Comparison of ENCODE assay signal across 19 cellular contexts in genomic region chr6:157335829-157336228, GRCh38. TPM values are rescaled to one million over a fixed set of nuclear protein-coding genes. Genes with fewer than 3 reads are reported as not detected.
DNase-seq lines count a peak whose midpoint lies in the region; ATAC-seq and TF ChIP-seq lines count a peak whose summit lies in the region.
"Had no signal": no experiment of that assay in that cellular context is flagged by ENCODE, and none has a peak within 500 bp of the region (broad histone marks: within the 10 kb centered on the region; RNA-seq: fewer than 3 reads in every experiment).

No MANE protein-coding gene starts in this region.

- DNase-seq in HT1080 (ENCODE audit: low read depth) = peak; percentile 53
- peak; percentile 57 for DNase-seq in NCI-H524 treated with DMSO at 0.1 percent for 48 hours (lab: John Stamatoyannopoulos, UW)
- no peak for DNase-seq in WTC11 (ENCODE audit: low spot score)
- DNase-seq in progenitor cell of endocrine pancreas (ENCODE audit: low spot score, unreplicated experiment) = no peak
- no peak for DNase-seq in CD1c-positive myeloid dendritic cell (ENCODE audit: extremely low spot score)
- no peak for DNase-seq in NCI-H1105 (lab: John Stamatoyannopoulos, UW)
- DNase-seq in uterus = no peak
- DNase-seq: activated CD4-positive, alpha-beta memory T cell treated with anti-CD3 and anti-CD28 coated beads for 36 hours; activated naive CD4-positive, alpha-beta T cell treated with Interleukin-2 at 50 U/mL for 16 hours; Calu3; effector memory CD4-positive, alpha-beta T cell; glutamatergic neuron; naive thymus-derived CD8-positive, alpha-beta T cell; NCI-H2081 treated with DMSO at 0.1 percent for 48 hours; NCI-H774 had no signal

- no peaks in the 10 kb centered on the region for H3K4me1 ChIP-seq in uterus
- H3K4me1 ChIP-seq: ascending aorta, parathyroid adenoma had no signal

- POLR2A ChIA-PET in WTC11 (lab: Charles Lee) = no interaction called here

- CTCF ChIA-PET in WTC11 (lab: Charles Lee) = interaction anchor here (0.7 to 4.3 kb wide), 6 partner anchors 11 to 334 kb away, joined by 3 to 45 read pairs (median 5); partner anchors contain the start of gene TMEM242

- no peaks in the 10 kb centered on the region for H3K9me3 ChIP-seq in uterus
- H3K9me3 ChIP-seq: ascending aorta had no signal

- H3K27me3 Mint-ChIP-seq in WTC11 (ENCODE audit: low read depth) (peaks cover 2% of the 10 kb centered on the region; the same call in 1 of the 2 replicates), progenitor cell of endocrine pancreas (peaks cover 32% of the 10 kb centered on the region)

- no peak for TF ChIP-seq POLR2A in uterus (IDR thresholded peaks at IDR 0.05)

- no peak overlapping the region for H3K27ac ChIP-seq in uterus
- H3K27ac ChIP-seq: ascending aorta, parathyroid adenoma had no signal

- ATAC-seq in WTC11 = peak; percentile 65
- ATAC-seq: naive thymus-derived CD8-positive, alpha-beta T cell had no signal

- intact Hi-C loops in uterus (cut with DNase I; ENCODE audit: low total_unique reads) = no loop called here

- no peak overlapping the region for H3K4me3 Mint-ChIP-seq in WTC11
- H3K4me3 Mint-ChIP-seq in progenitor cell of endocrine pancreas (ENCODE audit: low read depth) = no peak overlapping the region
- H3K4me3 Mint-ChIP-seq: activated CD4-positive, alpha-beta memory T cell treated with anti-CD3 and anti-CD28 coated beads for 36 hours; B cell; naive thymus-derived CD8-positive, alpha-beta T cell had no signal

- no peak for TF ChIP-seq CTCF in WTC11 (IDR thresholded peaks at IDR 0.05)
- TF ChIP-seq CTCF in progenitor cell of endocrine pancreas (IDR thresholded peaks at IDR 0.05; ENCODE audit: unreplicated experiment) = no peak
- TF ChIP-seq CTCF in uterus (IDR thresholded peaks at IDR 0.05) = no peak

- H3K9me3 Mint-ChIP-seq in WTC11 = no peaks in the 10 kb centered on the region
- H3K9me3 Mint-ChIP-seq in progenitor cell of endocrine pancreas (ENCODE audit: low read depth) = no peaks in the 10 kb centered on the region
- H3K9me3 Mint-ChIP-seq: activated CD4-positive, alpha-beta memory T cell treated with anti-CD3 and anti-CD28 coated beads for 36 hours; naive thymus-derived CD8-positive, alpha-beta T cell had no signal

- no peaks in the 10 kb centered on the region for H3K36me3 Mint-ChIP-seq in WTC11
- no peaks in the 10 kb centered on the region for H3K36me3 Mint-ChIP-seq in progenitor cell of endocrine pancreas (ENCODE audit: insufficient read depth)
- H3K36me3 Mint-ChIP-seq: activated CD4-positive, alpha-beta memory T cell treated with anti-CD3 and anti-CD28 coated beads for 36 hours; naive thymus-derived CD8-positive, alpha-beta T cell had no signal

- no peaks in the 10 kb centered on the region for H3K36me3 ChIP-seq in uterus
- H3K36me3 ChIP-seq: ascending aorta had no signal

- no peak overlapping the region for H3K4me3 ChIP-seq in uterus
- H3K4me3 ChIP-seq: ascending aorta, smooth muscle cell had no signal

- no peaks in the 10 kb centered on the region for H3K27me3 ChIP-seq in uterus
- H3K27me3 ChIP-seq: ascending aorta had no signal

- H3K4me1 Mint-ChIP-seq in WTC11 (no peaks in the 10 kb centered on the region), progenitor cell of endocrine pancreas (ENCODE audit: low read depth) (no peaks in the 10 kb centered on the region)
- H3K4me1 Mint-ChIP-seq: naive thymus-derived CD8-positive, alpha-beta T cell had no signal

- H3K27ac Mint-ChIP-seq in WTC11 (no peak overlapping the region), progenitor cell of endocrine pancreas (peak overlapping the region; percentile 54)
- H3K27ac Mint-ChIP-seq: activated CD4-positive, alpha-beta memory T cell treated with anti-CD3 and anti-CD28 coated beads for 36 hours; B cell; naive thymus-derived CD8-positive, alpha-beta T cell had no signal

TF ChIP-seq in WTC11, 78 proteins besides CTCF, POLR2A, EP300 and RAD21 (continues in another document):
- no peak for TF ChIP-seq HMGA2 (CRISPR knock-in tag; IDR thresholded peaks at IDR 0.05)
- TF ChIP-seq USF1 (CRISPR knock-in tag; IDR thresholded peaks at IDR 0.05) = no peak
- no peak for TF ChIP-seq ZNF425 (CRISPR knock-in tag; conservative IDR thresholded peaks at IDR 0.05)
- no peak for TF ChIP-seq SMAD3 (CRISPR knock-in tag; IDR thresholded peaks at IDR 0.05; ENCODE audit: borderline replicate concordance)
- no peak for TF ChIP-seq ZNF512 (CRISPR knock-in tag; IDR thresholded peaks at IDR 0.05; ENCODE audit: borderline replicate concordance)
- TF ChIP-seq IRF2 (CRISPR knock-in tag; IDR thresholded peaks at IDR 0.05; ENCODE audit: borderline replicate concordance, low read depth) = no peak
- TF ChIP-seq ZNF423 (CRISPR knock-in tag; IDR thresholded peaks at IDR 0.05) = no peak
- TF ChIP-seq CREM (CRISPR knock-in tag; IDR thresholded peaks at IDR 0.05) = no peak
- no peak for TF ChIP-seq ZNF121 (CRISPR knock-in tag; IDR thresholded peaks at IDR 0.05)
- no peak for TF ChIP-seq ZNF396 (CRISPR knock-in tag; IDR thresholded peaks at IDR 0.05; ENCODE audit: borderline replicate concordance)
- TF ChIP-seq ESRRA (CRISPR knock-in tag; IDR thresholded peaks at IDR 0.05; ENCODE audit: borderline replicate concordance) = no peak

RNA-seq across cellular contexts. Expression of gene TMEM242, which starts 12.5 kb away (rescaled TPM):
- 7.1 and 9.6 TPM in 2 replicates for total RNA-seq in HT1080 (2014; rRNA removed; shearing (Covaris generic))
- 8.8 TPM in 2 replicates for polyA plus RNA-seq in HT1080 (2015; cell fraction: cytosol; rRNA removed)
- polyA plus RNA-seq in HT1080 (2015; cell fraction: nucleus; rRNA removed) = 5.8 and 6.4 TPM in 2 replicates
- 8.7 to 11.5 TPM (median 11.0 TPM) in 3 replicates for total RNA-seq in WTC11 (2021)
- 11.5 and 12.4 TPM in 2 replicates for total RNA-seq in progenitor cell of endocrine pancreas
- 10 to 100 TPM in 3 of 4 donors, 1 to 10 TPM in 1; 3.3 to 14.2 (median 11.8) TPM for total RNA-seq in uterus

RNA-seq across cellular contexts. Expression of gene ZDHHC14, which starts 45.2 kb away (rescaled TPM):
- 6.9 and 8.1 TPM in 2 replicates for total RNA-seq in HT1080 (2014; rRNA removed; shearing (Covaris generic))
- polyA plus RNA-seq in HT1080 (2015; cell fraction: cytosol; rRNA removed) = 3.3 and 4.0 TPM in 2 replicates
- 4.0 and 5.6 TPM in 2 replicates for polyA plus RNA-seq in HT1080 (2015; cell fraction: nucleus; rRNA removed)
- total RNA-seq in WTC11 (2021) (6.6 to 11.6 TPM (median 10.7 TPM) in 3 replicates), progenitor cell of endocrine pancreas (9.0 and 9.1 TPM in 2 replicates), uterus (10 to 100 TPM in 3 of 4 donors, 1 to 10 TPM in 1; 5.6 to 28.3 (median 12.9) TPM)

Comparison
In these comparisons a context has a peak if more than half of its experiments do, and no peak if none do; other contexts are left out.
1. DNase-seq: peak in HT1080 (single experiment) and NCI-H524 treated with DMSO at 0.1 percent for 48 hours (single experiment); none in WTC11 (single experiment), progenitor cell of endocrine pancreas (single experiment), CD1c-positive myeloid dendritic cell (single experiment), NCI-H1105 (single experiment) and uterus (0 of 2).